In the genomic region with DNA sequence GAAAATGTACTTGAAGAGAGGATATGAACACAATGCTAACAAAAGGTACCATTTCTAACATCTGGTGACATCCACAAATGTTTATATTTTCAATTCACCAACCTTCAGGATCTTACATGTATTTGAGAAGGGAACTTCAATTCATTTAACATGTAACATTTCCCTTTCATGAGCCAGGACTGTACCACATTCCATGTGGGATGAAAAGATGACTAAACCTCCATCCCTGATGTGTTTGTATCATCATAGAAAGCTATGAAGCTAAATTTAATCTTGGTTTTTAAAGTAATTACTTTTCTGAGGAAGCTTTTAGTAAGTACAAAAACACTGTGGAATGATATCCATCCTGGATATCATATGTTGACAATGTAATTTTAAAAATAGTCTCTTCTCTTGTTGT, we compare ENCODE assay signal across 25 cellular contexts.
DNase-seq lines count a peak whose midpoint lies in the region; ATAC-seq, FAIRE-seq and TF ChIP-seq lines count a peak whose summit lies in the region.
"Had no signal": no experiment of that assay in that cellular context is flagged by ENCODE, and none has a peak within 500 bp of the region (broad histone marks: within the 10 kb centered on the region; RNA-seq: fewer than 3 reads in every experiment).

No MANE protein-coding gene starts in this region.

- FAIRE-seq in H54 (lab: Jason Lieb, UNC) = peak; percentile 72
- FAIRE-seq: RCC 7860 had no signal

- no peak for TF ChIP-seq EP300 in esophagus muscularis mucosa (IDR thresholded peaks at IDR 0.05)

- CTCF ChIA-PET in activated CD4-positive, alpha-beta T cell treated with anti-CD3 and anti-CD28 coated beads, Interleukin-2, amount 10 ng/mL, durations not matched to agents 7 days and 5 days (lab: Charles Lee) = interaction anchor here (0.8 kb wide), 1 partner anchor 25 kb away, joined by 3 read pairs; no protein-coding TSS in a partner anchor

- no peak overlapping the region for H3K4me3 Mint-ChIP-seq in activated CD4-positive, alpha-beta T cell treated with anti-CD3 and anti-CD28 coated beads, Interleukin-2, amount 10 ng/mL, durations not matched to agents 7 days and 5 days
- H3K4me3 Mint-ChIP-seq in activated T-helper 2 cell treated with anti-CD3 and anti-CD28 coated beads, Interferon-gamma antibody, Interleukin-2, Interleukin-4, amounts not matched to agents 10 μg/mL and 5 μg/mL and 100 μg/mL, durations not matched to agents 14 hours and 24 hours and 36 hours (ENCODE audit: low read depth) = peak overlapping the region; percentile 5
- H3K4me3 Mint-ChIP-seq in nephron = no peak overlapping the region
- H3K4me3 Mint-ChIP-seq: nephron progenitor cell had no signal

- H3K36me3 Mint-ChIP-seq in activated CD4-positive, alpha-beta T cell treated with anti-CD3 and anti-CD28 coated beads, Interleukin-2, amount 10 ng/mL, durations not matched to agents 7 days and 5 days (ENCODE audit: low read depth) = peaks cover 41% of the 10 kb centered on the region
- H3K36me3 Mint-ChIP-seq in activated T-helper 2 cell treated with anti-CD3 and anti-CD28 coated beads, Interferon-gamma antibody, Interleukin-2, Interleukin-4, amounts not matched to agents 10 μg/mL and 5 μg/mL and 100 μg/mL, durations not matched to agents 14 hours and 24 hours and 36 hours (ENCODE audit: low read depth) = peaks cover 60% of the 10 kb centered on the region
- H3K36me3 Mint-ChIP-seq in nephron (ENCODE audit: low read depth) = peaks cover 58% of the 10 kb centered on the region
- H3K36me3 Mint-ChIP-seq: IgD-negative memory B cell had no signal

- H3K36me3 ChIP-seq in esophagus muscularis mucosa = peaks cover 20 to 37% (median 24%) of the 10 kb centered on the region in 4 donors

- no peaks in the 10 kb centered on the region for H3K27me3 Mint-ChIP-seq in activated CD4-positive, alpha-beta T cell treated with anti-CD3 and anti-CD28 coated beads, Interleukin-2, amount 10 ng/mL, durations not matched to agents 7 days and 5 days
- H3K27me3 Mint-ChIP-seq in activated T-helper 2 cell treated with anti-CD3 and anti-CD28 coated beads, Interferon-gamma antibody, Interleukin-2, Interleukin-4, amounts not matched to agents 10 μg/mL and 5 μg/mL and 100 μg/mL, durations not matched to agents 14 hours and 24 hours and 36 hours (ENCODE audit: low read depth) = no peaks in the 10 kb centered on the region
- H3K27me3 Mint-ChIP-seq in nephron (ENCODE audit: low read depth) = no peaks in the 10 kb centered on the region
- H3K27me3 Mint-ChIP-seq: IgD-negative memory B cell had no signal

- TF ChIP-seq POLR2A in H54 (IDR thresholded peaks at IDR 0.05; ENCODE audit: low read depth, low read length) (no peak), esophagus muscularis mucosa (IDR thresholded peaks at IDR 0.05; ENCODE audit: low read depth) (no peak)

- peaks cover 26% of the 10 kb centered on the region for H3K4me1 Mint-ChIP-seq in activated CD4-positive, alpha-beta T cell treated with anti-CD3 and anti-CD28 coated beads, Interleukin-2, amount 10 ng/mL, durations not matched to agents 7 days and 5 days
- peaks cover 33% of the 10 kb centered on the region for H3K4me1 Mint-ChIP-seq in activated T-helper 2 cell treated with anti-CD3 and anti-CD28 coated beads, Interferon-gamma antibody, Interleukin-2, Interleukin-4, amounts not matched to agents 10 μg/mL and 5 μg/mL and 100 μg/mL, durations not matched to agents 14 hours and 24 hours and 36 hours (ENCODE audit: low read depth)
- no peaks in the 10 kb centered on the region for H3K4me1 Mint-ChIP-seq in nephron
- H3K4me1 Mint-ChIP-seq: IgD-negative memory B cell, nephron progenitor cell had no signal

- peaks cover 2% of the 10 kb centered on the region for H3K9me3 Mint-ChIP-seq in activated CD4-positive, alpha-beta T cell treated with anti-CD3 and anti-CD28 coated beads, Interleukin-2, amount 10 ng/mL, durations not matched to agents 7 days and 5 days
- peaks cover 4% of the 10 kb centered on the region for H3K9me3 Mint-ChIP-seq in activated T-helper 2 cell treated with anti-CD3 and anti-CD28 coated beads, Interferon-gamma antibody, Interleukin-2, Interleukin-4, amounts not matched to agents 10 μg/mL and 5 μg/mL and 100 μg/mL, durations not matched to agents 14 hours and 24 hours and 36 hours
- H3K9me3 Mint-ChIP-seq in nephron = no peaks in the 10 kb centered on the region

- TF ChIP-seq CTCF in nephron (IDR thresholded peaks at IDR 0.05; ENCODE audit: unreplicated experiment in 3 of 3) (no peak), coronary artery (IDR thresholded peaks at IDR 0.05) (no peak), esophagus muscularis mucosa (IDR thresholded peaks at IDR 0.05) (no peak)

- no peak for ATAC-seq in GM18861 (IDR thresholded peaks at IDR 0.05; ENCODE audit: unreplicated experiment)
- ATAC-seq: esophagus mucosa, gastrocnemius medialis, left lung, right lobe of liver, upper lobe of right lung had no signal

- POLR2A ChIA-PET in activated CD4-positive, alpha-beta T cell treated with anti-CD3 and anti-CD28 coated beads, Interleukin-2, amount 10 ng/mL, durations not matched to agents 7 days and 5 days (lab: Charles Lee) = no interaction called here

- H3K9me3 ChIP-seq in esophagus muscularis mucosa = no peaks in the 10 kb centered on the region
- H3K9me3 ChIP-seq: gastrocnemius medialis, left lung, right lobe of liver, upper lobe of right lung had no signal

- no peak overlapping the region for H3K4me3 ChIP-seq in coronary artery
- no peak overlapping the region for H3K4me3 ChIP-seq in esophagus muscularis mucosa
- H3K4me3 ChIP-seq: BLaER1 treated with 17β-estradiol and CSF1 and Interleukin-3, amounts not matched to agents 10 nM and 100 nM; gastrocnemius medialis; left lung; right lobe of liver; upper lobe of right lung had no signal

- no peak for DNase-seq in activated CD4-positive, alpha-beta T cell treated with anti-CD3 and anti-CD28 coated beads, Interleukin-2, amount 10 ng/mL, durations not matched to agents 7 days and 5 days
- DNase-seq in activated CD4-positive, alpha-beta T cell treated with anti-CD3 and anti-CD28 coated beads for 48 hours = no peak
- DNase-seq in H54 (ENCODE audit: insufficient read length, low spot score) = no peak
- no peak for DNase-seq in activated T-helper 2 cell treated with anti-CD3 and anti-CD28 coated beads, Interferon-gamma antibody, Interleukin-2, Interleukin-4, amounts not matched to agents 10 μg/mL and 5 μg/mL and 100 μg/mL, durations not matched to agents 14 hours and 24 hours and 36 hours (ENCODE audit: low spot score)
- DNase-seq in coronary artery (ENCODE audit: low spot score) = no peak
- no peak for DNase-seq in esophagus muscularis mucosa (ENCODE audit: extremely low spot score)
- DNase-seq: activated CD4-positive, CD25-positive, alpha-beta regulatory T cell; activated gamma-delta T cell treated with Interleukin-2 at 50 U/mL for 16 hours; effector memory CD4-positive, alpha-beta T cell; gastrocnemius medialis; hippocampal formation; left lung; NCI-H1694 treated with DMSO at 0.1 percent for 48 hours; NCI-H526; nephron progenitor cell; posterior cingulate gyrus; right lobe of liver; T1000; upper lobe of right lung had no signal

- H3K27ac Mint-ChIP-seq in activated CD4-positive, alpha-beta T cell treated with anti-CD3 and anti-CD28 coated beads, Interleukin-2, amount 10 ng/mL, durations not matched to agents 7 days and 5 days = peak overlapping the region; percentile 74
- H3K27ac Mint-ChIP-seq in activated T-helper 2 cell treated with anti-CD3 and anti-CD28 coated beads, Interferon-gamma antibody, Interleukin-2, Interleukin-4, amounts not matched to agents 10 μg/mL and 5 μg/mL and 100 μg/mL, durations not matched to agents 14 hours and 24 hours and 36 hours = peak overlapping the region; percentile 71
- peak overlapping the region; percentile 22 to 56 (median 25) for H3K27ac Mint-ChIP-seq in nephron
- H3K27ac Mint-ChIP-seq: IgD-negative memory B cell, nephron progenitor cell had no signal

- no peaks in the 10 kb centered on the region for H3K4me1 ChIP-seq in esophagus muscularis mucosa
- H3K4me1 ChIP-seq: left lung, right lobe of liver, upper lobe of right lung had no signal

- intact Hi-C loops in activated T-helper 2 cell treated with anti-CD3 and anti-CD28 coated beads, Interferon-gamma antibody, Interleukin-2, Interleukin-4, amounts not matched to agents 10 μg/mL and 5 μg/mL and 100 μg/mL, durations not matched to agents 14 hours and 24 hours and 36 hours (cut with micrococcal nuclease) = loop anchor here (5.0 to 10.0 kb wide), 3 partner anchors 76 to 1161 kb away; partner anchors contain the start of gene GNAQ
- intact Hi-C loops in esophagus muscularis mucosa (cut with DNase I) = no loop called here

- no peak overlapping the region for H3K27ac ChIP-seq in coronary artery
- H3K27ac ChIP-seq in esophagus muscularis mucosa (replicated peaks in 1 of 4) = no peak overlapping the region
- H3K27ac ChIP-seq: BLaER1 treated with 17β-estradiol and CSF1 and Interleukin-3, amounts not matched to agents 10 nM and 100 nM; gastrocnemius medialis; left lung; right lobe of liver; upper lobe of right lung had no signal

- no peaks in the 10 kb centered on the region for H3K27me3 ChIP-seq in esophagus muscularis mucosa
- H3K27me3 ChIP-seq: BLaER1 treated with 17β-estradiol and CSF1 and Interleukin-3, amounts not matched to agents 10 nM and 100 nM; gastrocnemius medialis; left lung; right lobe of liver; upper lobe of right lung had no signal
